In the genomic region with DNA sequence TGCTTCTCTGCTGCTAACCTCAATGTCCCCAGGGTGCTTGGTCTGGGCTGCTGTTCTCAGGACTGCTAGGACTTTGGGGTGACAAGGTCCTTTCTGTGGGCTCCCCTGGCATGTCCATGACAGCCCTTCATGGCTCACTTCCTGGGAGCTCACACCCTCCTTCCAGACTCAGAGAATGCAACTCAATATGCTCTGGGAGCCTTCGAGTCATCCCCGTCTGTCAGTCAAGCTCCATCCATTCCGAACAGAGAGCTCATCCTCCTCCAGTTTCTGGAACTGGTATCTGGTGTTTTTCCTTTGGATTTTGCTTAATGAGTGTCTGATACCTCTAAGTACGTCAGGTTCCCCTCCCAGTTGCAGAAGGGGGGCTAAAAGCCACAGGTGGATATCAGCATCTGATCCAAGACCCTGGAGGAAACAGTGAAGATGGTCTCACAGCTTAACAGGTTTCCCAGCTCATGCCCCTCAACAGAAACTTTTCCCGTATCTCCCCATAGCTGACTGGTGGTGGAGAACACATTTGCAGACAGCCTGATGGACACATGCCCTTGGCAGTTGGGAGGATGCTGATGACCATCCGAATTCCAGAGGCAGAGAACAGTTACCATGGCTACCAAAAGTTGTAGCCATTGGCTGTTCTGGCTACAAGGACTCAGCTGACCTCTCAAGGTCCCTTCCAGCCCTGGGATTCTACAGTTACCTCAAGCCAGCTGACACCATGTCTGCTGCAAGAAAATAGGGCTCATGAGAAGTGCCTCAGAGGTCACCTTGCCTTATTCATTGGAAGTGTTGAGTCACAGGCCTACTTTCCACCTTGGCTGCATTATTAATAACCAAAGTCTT, we compare ENCODE assay signal across 11 cellular contexts. TPM values are rescaled to one million over a fixed set of nuclear protein-coding genes. Genes with fewer than 3 reads are reported as not detected.
DNase-seq lines count a peak whose midpoint lies in the region; ATAC-seq and TF ChIP-seq lines count a peak whose summit lies in the region.
"Had no signal": no experiment of that assay in that cellular context is flagged by ENCODE, and none has a peak within 500 bp of the region (broad histone marks: within the 10 kb centered on the region; RNA-seq: fewer than 3 reads in every experiment).

No MANE protein-coding gene starts in this region.

- peak overlapping the region; percentile 84 for H3K27ac Mint-ChIP-seq in activated CD8-positive, alpha-beta T cell treated with anti-CD3 and anti-CD28 coated beads for 36 hours
- H3K27ac Mint-ChIP-seq in activated CD8-positive, alpha-beta T cell treated with anti-CD3 and anti-CD28 coated beads, Interleukin-2, amount 10 ng/mL, durations not matched to agents 7 days and 5 days, result no peak overlapping the region
- peak overlapping the region in 1 of 2 donors; percentile 9 for H3K27ac Mint-ChIP-seq in natural killer cell treated with Interleukin-12 subunit alpha and Interleukin-12 subunit beta and Interleukin-15 and Interleukin-18, amount 100 ng/mL, for 72 hours

- peak overlapping the region; percentile 25; the same call in 1 of the 2 replicates for H3K27ac ChIP-seq in SU-DHL-6 (ENCODE audit: low read depth, low read length)
- peak overlapping the region; percentile 5 to 77 for H3K27ac ChIP-seq in esophagus (ENCODE audit: low read depth in 2 of 2, low read length in 1 of 2)
- peak overlapping the region; percentile 21 for H3K27ac ChIP-seq in skeletal muscle tissue (ENCODE audit: low read depth, low read length)

- H2AFZ ChIP-seq in SU-DHL-6 (ENCODE audit: low read depth, low read length, severe bottlenecking), result no peak overlapping the region

- H3K79me2 ChIP-seq in SU-DHL-6 (ENCODE audit: insufficient read depth, low read length), result no peaks in the 10 kb centered on the region

- peaks cover 26% of the 10 kb centered on the region for H3F3A ChIP-seq in SU-DHL-6 (ENCODE audit: insufficient read depth)

- POLR2A ChIA-PET in activated CD8-positive, alpha-beta T cell treated with anti-CD3 and anti-CD28 coated beads for 36 hours (lab: Charles Lee), result interaction anchor here (0.7 to 3.5 kb wide), 9 partner anchors 9 to 166 kb away, joined by 3 to 20 read pairs (median 3); partner anchors contain the start of genes RAB35, RNU4-2 and RPLP0
- POLR2A ChIA-PET in activated CD8-positive, alpha-beta T cell treated with anti-CD3 and anti-CD28 coated beads, Interleukin-2, amount 10 ng/mL, durations not matched to agents 7 days and 5 days (lab: Charles Lee), result interaction anchor here (1.0 to 2.7 kb wide), 2 partner anchors 15 to 166 kb away, joined by 4 to 7 read pairs; partner anchors contain the start of gene RNU4-2

- TF ChIP-seq CTCF in activated CD8-positive, alpha-beta T cell treated with anti-CD3 and anti-CD28 coated beads for 36 hours (IDR thresholded peaks at IDR 0.05), result no peak
- TF ChIP-seq CTCF in SU-DHL-6 (IDR thresholded peaks at IDR 0.05; ENCODE audit: insufficient read depth, low read length, poor library complexity, severe bottlenecking), result no peak

- no peaks in the 10 kb centered on the region for H3K9me3 Mint-ChIP-seq in activated CD8-positive, alpha-beta T cell treated with anti-CD3 and anti-CD28 coated beads for 36 hours
- H3K9me3 Mint-ChIP-seq in activated CD8-positive, alpha-beta T cell treated with anti-CD3 and anti-CD28 coated beads, Interleukin-2, amount 10 ng/mL, durations not matched to agents 7 days and 5 days (ENCODE audit: insufficient read depth), result no peaks in the 10 kb centered on the region
- no peaks in the 10 kb centered on the region for H3K9me3 Mint-ChIP-seq in natural killer cell treated with Interleukin-12 subunit alpha and Interleukin-12 subunit beta and Interleukin-15 and Interleukin-18, amount 100 ng/mL, for 72 hours
- H3K9me3 Mint-ChIP-seq: T-cell had no signal

- H3K4me1 Mint-ChIP-seq in activated CD8-positive, alpha-beta T cell treated with anti-CD3 and anti-CD28 coated beads for 36 hours (ENCODE audit: low read depth), result peaks cover 56% of the 10 kb centered on the region
- peaks cover 36% of the 10 kb centered on the region for H3K4me1 Mint-ChIP-seq in activated CD8-positive, alpha-beta T cell treated with anti-CD3 and anti-CD28 coated beads, Interleukin-2, amount 10 ng/mL, durations not matched to agents 7 days and 5 days (ENCODE audit: low read depth)
- H3K4me1 Mint-ChIP-seq in natural killer cell treated with Interleukin-12 subunit alpha and Interleukin-12 subunit beta and Interleukin-15 and Interleukin-18, amount 100 ng/mL, for 72 hours (ENCODE audit: low read depth in 2 of 2), result peaks cover 16 to 22% of the 10 kb centered on the region in 2 donors

- no peaks in the 10 kb centered on the region for H4K20me1 ChIP-seq in SU-DHL-6 (ENCODE audit: low read depth, low read length)

- CTCF ChIA-PET in activated CD8-positive, alpha-beta T cell treated with anti-CD3 and anti-CD28 coated beads for 36 hours (lab: Charles Lee), result interaction anchor here (0.7 to 1.6 kb wide), 5 partner anchors 9 to 70 kb away, joined by 3 to 7 read pairs (median 3); partner anchors contain the start of gene RAB35
- CTCF ChIA-PET in activated CD8-positive, alpha-beta T cell treated with anti-CD3 and anti-CD28 coated beads, Interleukin-2, amount 10 ng/mL, durations not matched to agents 7 days and 5 days (lab: Charles Lee), result interaction anchor here (0.9 to 1.4 kb wide), 2 partner anchors 9 to 15 kb away, joined by 4 read pairs; no protein-coding TSS in a partner anchor

- ATAC-seq in activated CD8-positive, alpha-beta T cell treated with anti-CD3 and anti-CD28 coated beads for 36 hours, result peak; percentile 34
- no peak for ATAC-seq in activated CD8-positive, alpha-beta T cell treated with anti-CD3 and anti-CD28 coated beads, Interleukin-2, amount 10 ng/mL, durations not matched to agents 7 days and 5 days
- ATAC-seq in natural killer cell treated with Interleukin-12 subunit alpha and Interleukin-12 subunit beta and Interleukin-15 and Interleukin-18, amount 100 ng/mL, for 72 hours, result no peak
- ATAC-seq: T-cell had no signal

- H3K4me3 ChIP-seq in SU-DHL-6 (ENCODE audit: insufficient read depth, low read length, poor library complexity, severe bottlenecking) (no peak overlapping the region), esophagus (ENCODE audit: low read depth in 1 of 2, low read length in 2 of 2) (no peak overlapping the region), skeletal muscle tissue (ENCODE audit: low read length in 3 of 3) (no peak overlapping the region)

- no peak overlapping the region for H3K4me2 ChIP-seq in SU-DHL-6 (ENCODE audit: low read depth, low read length, poor library complexity, severe bottlenecking)

- intact Hi-C loops in activated CD8-positive, alpha-beta T cell treated with anti-CD3 and anti-CD28 coated beads for 36 hours (cut with micrococcal nuclease), result loop anchor here (5.0 kb wide), 1 partner anchor 66 kb away; the partner anchor contains the start of gene GCN1

- H3K9ac ChIP-seq in SU-DHL-6 (ENCODE audit: low read length), result no peak overlapping the region
- no peak overlapping the region for H3K9ac ChIP-seq in skeletal muscle tissue (ENCODE audit: low read depth in 1 of 3, low read length in 3 of 3)

- H3K27me3 ChIP-seq in SU-DHL-6 (ENCODE audit: low read length) (no peaks in the 10 kb centered on the region), esophagus (ENCODE audit: control insufficient read depth in 1 of 2, insufficient read depth in 2 of 2, low read length in 2 of 2) (no peaks in the 10 kb centered on the region), skeletal muscle tissue (ENCODE audit: control insufficient read depth in 3 of 3, insufficient read depth in 3 of 3, low read length in 3 of 3) (no peaks in the 10 kb centered on the region)

- peak; percentile 46 for DNase-seq in activated CD8-positive, alpha-beta T cell treated with anti-CD3 and anti-CD28 coated beads for 36 hours
- no peak for DNase-seq in activated CD8-positive, alpha-beta T cell treated with anti-CD3 and anti-CD28 coated beads, Interleukin-2, amount 10 ng/mL, durations not matched to agents 7 days and 5 days
- DNase-seq in occipital lobe (lab: John Stamatoyannopoulos, UW) (no peak), NCI-H1694 treated with DMSO at 0.1 percent for 48 hours (lab: John Stamatoyannopoulos, UW) (no peak)
- DNase-seq in natural killer cell treated with Interleukin-12 subunit alpha and Interleukin-12 subunit beta and Interleukin-15 and Interleukin-18, amount 100 ng/mL, for 72 hours (ENCODE audit: low spot score), result no peak
- DNase-seq: activated CD8-positive, alpha-beta memory T cell treated with anti-CD3 and anti-CD28 coated beads, Interleukin-2, amount 50 U/mL, for 4 hours; NCI-H748 treated with DMSO at 0.1 percent for 48 hours had no signal

- H3K36me3 ChIP-seq in SU-DHL-6 (ENCODE audit: low read length) (peaks cover 10% of the 10 kb centered on the region; the same call in 1 of the 2 replicates), esophagus (ENCODE audit: control insufficient read depth in 2 of 2, insufficient read depth in 2 of 2, low read length in 1 of 2) (peaks cover 20 to 35% of the 10 kb centered on the region in 2 donors), skeletal muscle tissue (ENCODE audit: control insufficient read depth in 3 of 3, insufficient read depth in 3 of 3, low read length in 3 of 3) (peaks cover 37 to 46% (median 45%) of the 10 kb centered on the region in 3 donors)

- H3K4me1 ChIP-seq in esophagus (ENCODE audit: control insufficient read depth in 2 of 2, insufficient read depth in 2 of 2, low read length in 1 of 2) (peaks cover 0 to 4% of the 10 kb centered on the region in 2 donors), skeletal muscle tissue (ENCODE audit: control insufficient read depth in 3 of 3, insufficient read depth in 3 of 3, low read length in 3 of 3) (peaks cover 9 to 12% (median 10%) of the 10 kb centered on the region in 3 donors)

- no peaks in the 10 kb centered on the region for H3K9me2 ChIP-seq in SU-DHL-6 (replicated peaks; ENCODE audit: insufficient read depth, low read length)

- no peak overlapping the region for H3K4me3 Mint-ChIP-seq in activated CD8-positive, alpha-beta T cell treated with anti-CD3 and anti-CD28 coated beads for 36 hours
- no peak overlapping the region for H3K4me3 Mint-ChIP-seq in activated CD8-positive, alpha-beta T cell treated with anti-CD3 and anti-CD28 coated beads, Interleukin-2, amount 10 ng/mL, durations not matched to agents 7 days and 5 days
- H3K4me3 Mint-ChIP-seq in natural killer cell treated with Interleukin-12 subunit alpha and Interleukin-12 subunit beta and Interleukin-15 and Interleukin-18, amount 100 ng/mL, for 72 hours, result no peak overlapping the region
- H3K4me3 Mint-ChIP-seq: T-cell had no signal

- H3K27me3 Mint-ChIP-seq in activated CD8-positive, alpha-beta T cell treated with anti-CD3 and anti-CD28 coated beads for 36 hours, result no peaks in the 10 kb centered on the region
- no peaks in the 10 kb centered on the region for H3K27me3 Mint-ChIP-seq in activated CD8-positive, alpha-beta T cell treated with anti-CD3 and anti-CD28 coated beads, Interleukin-2, amount 10 ng/mL, durations not matched to agents 7 days and 5 days (ENCODE audit: low read depth)
- no peaks in the 10 kb centered on the region for H3K27me3 Mint-ChIP-seq in natural killer cell treated with Interleukin-12 subunit alpha and Interleukin-12 subunit beta and Interleukin-15 and Interleukin-18, amount 100 ng/mL, for 72 hours
- H3K27me3 Mint-ChIP-seq: T-cell had no signal

- WGBS in esophagus, 2 donors, result 81 to 83% methylated on average over 6 of the region's 6 CpGs

- H3K9me3 ChIP-seq in SU-DHL-6 (ENCODE audit: insufficient read depth, low read length) (no peaks in the 10 kb centered on the region), esophagus (ENCODE audit: control insufficient read depth in 2 of 2, insufficient read depth in 1 of 2, low read depth in 1 of 2, low read length in 1 of 2) (no peaks in the 10 kb centered on the region), skeletal muscle tissue (ENCODE audit: control insufficient read depth in 3 of 3, low read length in 3 of 3) (no peaks in the 10 kb centered on the region)

- peaks cover 38% of the 10 kb centered on the region for H3K36me3 Mint-ChIP-seq in activated CD8-positive, alpha-beta T cell treated with anti-CD3 and anti-CD28 coated beads for 36 hours (ENCODE audit: low read depth)
- H3K36me3 Mint-ChIP-seq in activated CD8-positive, alpha-beta T cell treated with anti-CD3 and anti-CD28 coated beads, Interleukin-2, amount 10 ng/mL, durations not matched to agents 7 days and 5 days (ENCODE audit: low read depth), result peaks cover 33% of the 10 kb centered on the region
- H3K36me3 Mint-ChIP-seq in natural killer cell treated with Interleukin-12 subunit alpha and Interleukin-12 subunit beta and Interleukin-15 and Interleukin-18, amount 100 ng/mL, for 72 hours, result peaks cover 16% of the 10 kb centered on the region

RNA-seq across cellular contexts. Expression of gene RAB35, which starts 9.5 kb away (rescaled TPM):
- total RNA-seq in activated CD8-positive, alpha-beta T cell treated with anti-CD3 and anti-CD28 coated beads for 36 hours, result 10 to 100 TPM; 38.2 to 41.5 TPM
- total RNA-seq in activated CD8-positive, alpha-beta T cell treated with anti-CD3 and anti-CD28 coated beads, Interleukin-2, amount 10 ng/mL, durations not matched to agents 7 days and 5 days, result 10 to 100 TPM; 61.0 to 64.6 TPM
- 10 to 100 TPM; 33.5 to 34.3 TPM for polyA plus RNA-seq in esophagus
- total RNA-seq in skeletal muscle tissue (15.1 TPM), occipital lobe (34.8 TPM)
- total RNA-seq in natural killer cell treated with Interleukin-12 subunit alpha and Interleukin-12 subunit beta and Interleukin-15 and Interleukin-18, amount 100 ng/mL, for 72 hours, result 10 to 100 TPM; 85.2 to 94.1 TPM
